ENCODE assay signal across 33 cellular contexts in genomic region chr18:11391636-11392035, GRCh38.
DNase-seq lines count a peak whose midpoint lies in the region; ATAC-seq, FAIRE-seq and TF ChIP-seq lines count a peak whose summit lies in the region.
"Had no signal": no experiment of that assay in that cellular context is flagged by ENCODE, and none has a peak within 500 bp of the region (broad histone marks: within the 10 kb centered on the region; RNA-seq: fewer than 3 reads in every experiment).

No MANE protein-coding gene starts in this region.

- H4K8ac ChIP-seq in H9 (replicated peaks; ENCODE audit: insufficient read length, low read depth, low read length), result no peak overlapping the region

- no peaks in the 10 kb centered on the region for H4K20me1 ChIP-seq in H9 (ENCODE audit: control insufficient read depth, insufficient read depth, insufficient read length)

- no peak for TF ChIP-seq CTCF in pancreas (IDR thresholded peaks at IDR 0.05)
- no peak for TF ChIP-seq CTCF in H9 (conservative IDR thresholded peaks at IDR 0.05)

- H2AFZ ChIP-seq in H9 (ENCODE audit: low read length), result no peak overlapping the region

- no peak overlapping the region for H3K4me3 ChIP-seq in pancreas
- H3K4me3 ChIP-seq: gastrocnemius medialis, HAP-1, prostate gland, sigmoid colon, SK-N-MC had no signal

- no peak for FAIRE-seq in pancreas (lab: Jason Lieb, UNC)
- FAIRE-seq: D721Med had no signal

- H3K9me3 ChIP-seq in pancreas (no peaks in the 10 kb centered on the region), H9 (ENCODE audit: control insufficient read depth, low read depth, low read length) (no peaks in the 10 kb centered on the region)
- H3K9me3 ChIP-seq: gastrocnemius medialis, HAP-1, prostate gland, sigmoid colon had no signal

- H2BK15ac ChIP-seq in H9 (ENCODE audit: low read depth, low read length), result no peak overlapping the region

- no peak overlapping the region for H3K18ac ChIP-seq in H9 (ENCODE audit: insufficient read length, low read depth, low read length)

- intact Hi-C loops in pancreas (cut with DNase I), result no loop called here

- H3K79me2 ChIP-seq in H9 (ENCODE audit: insufficient read depth, low read length), result no peaks in the 10 kb centered on the region

- DNase-seq in NCI-H1105 treated with DMSO at 0.1 percent for 48 hours (lab: John Stamatoyannopoulos, UW) (peak; percentile 18), NCI-H1105 (lab: John Stamatoyannopoulos, UW) (no peak), RPMI7951 (ENCODE audit: low read depth) (peak; percentile 84), glomerular visceral epithelial cell (ENCODE audit: extremely low spot score) (peak; percentile 12), pancreas (no peak), H9 (no peak)
- DNase-seq: 8988T; activated CD4-positive, alpha-beta memory T cell treated with anti-CD3 and anti-CD28 coated beads, Interleukin-2, amount 10 ng/mL, durations not matched to agents 7 days and 5 days; activated CD4-positive, alpha-beta T cell treated with anti-CD3 and anti-CD28 coated beads for 1 hour; activated CD8-positive, alpha-beta memory T cell treated with anti-CD3 and anti-CD28 coated beads, Interleukin-2, amount 50 U/mL, for 48 hours; AML-193; anterior cingulate cortex; CD4-positive, alpha-beta T cell; cortex of kidney; gastrocnemius medialis; hippocampal formation; NCI-H1048; NCI-H1930; NCI-H748 treated with DMSO at 0.1 percent for 48 hours; sigmoid colon; stimulated activated CD4-positive, alpha-beta T cell treated with anti-CD3 and anti-CD28 coated beads, Interleukin-4, amount 100 ng/mL, for 4 hours; T-helper 17 cell had no signal

- H4K5ac ChIP-seq in H9 (ENCODE audit: insufficient read length, low read depth, low read length), result no peak overlapping the region

- H3K9ac ChIP-seq in H9 (ENCODE audit: extremely low read depth, insufficient read length, low read length), result no peak overlapping the region

- H3K4me3 Mint-ChIP-seq in H9, result no peak overlapping the region
- H3K4me3 Mint-ChIP-seq: activated CD4-positive, alpha-beta memory T cell treated with anti-CD3 and anti-CD28 coated beads, Interleukin-2, amount 10 ng/mL, durations not matched to agents 7 days and 5 days; CD4-positive, alpha-beta T cell; memory B cell; stimulated activated memory B cell treated with anti-CD40 and anti-IgM and Interleukin-4, amounts not matched to agents 10 μg/mL and 1 μg/mL and 100 μg/mL, for 72 hours; T-helper 17 cell had no signal

- no peaks in the 10 kb centered on the region for H3K79me1 ChIP-seq in H9 (ENCODE audit: insufficient read depth, low read depth, low read length, poor library complexity, severe bottlenecking)

- no peak overlapping the region for H3K4me2 ChIP-seq in H9 (ENCODE audit: insufficient read depth, insufficient read length, low read length)

- ATAC-seq in pancreas (no peak), HG03280 (IDR thresholded peaks at IDR 0.05; ENCODE audit: unreplicated experiment) (no peak), GM21786 (IDR thresholded peaks at IDR 0.05; ENCODE audit: unreplicated experiment) (no peak)
- ATAC-seq: activated naive CD4-positive, alpha-beta T cell treated with anti-CD3 and anti-CD28 coated beads, Interleukin-2, amount 50 U/mL, for 72 hours; gastrocnemius medialis; left lobe of liver; stimulated activated memory B cell treated with anti-CD40 and anti-IgM and Interleukin-4, amounts not matched to agents 10 μg/mL and 1 μg/mL and 100 μg/mL, for 72 hours; T-helper 17 cell had no signal

- 55 to 64% methylated on average over 6 of the region's 6 CpGs for WGBS in pancreas, 2 donors
- no CpG with 5 or more reads among the region's 6 CpGs for WGBS in H9 (ENCODE audit: extremely low coverage, insufficient read length, low lambda C conversion rate)

- H3K36me3 ChIP-seq in pancreas, result no peaks in the 10 kb centered on the region
- H3K36me3 ChIP-seq: gastrocnemius medialis, HAP-1, prostate gland, sigmoid colon had no signal

- no peak overlapping the region for H3K23ac ChIP-seq in H9 (ENCODE audit: insufficient read length, low read depth, low read length)

- peaks cover 12 to 20% of the 10 kb centered on the region in 2 experiments for H3K4me1 Mint-ChIP-seq in H9
- H3K4me1 Mint-ChIP-seq: activated CD4-positive, alpha-beta memory T cell treated with anti-CD3 and anti-CD28 coated beads, Interleukin-2, amount 10 ng/mL, durations not matched to agents 7 days and 5 days; memory B cell; stimulated activated memory B cell treated with anti-CD40 and anti-IgM and Interleukin-4, amounts not matched to agents 10 μg/mL and 1 μg/mL and 100 μg/mL, for 72 hours; T-helper 17 cell had no signal

- H2BK5ac ChIP-seq in H9 (ENCODE audit: insufficient read length, low read length), result no peak overlapping the region

- H3K4ac ChIP-seq in H9 (ENCODE audit: low read depth, low read length), result no peak overlapping the region

- H3K27ac Mint-ChIP-seq in H9, result no peak overlapping the region
- H3K27ac Mint-ChIP-seq: activated CD4-positive, alpha-beta memory T cell treated with anti-CD3 and anti-CD28 coated beads, Interleukin-2, amount 10 ng/mL, durations not matched to agents 7 days and 5 days; activated naive CD4-positive, alpha-beta T cell treated with anti-CD3 and anti-CD28 coated beads, Interleukin-2, amount 50 U/mL, for 72 hours; CD4-positive, alpha-beta T cell; memory B cell; stimulated activated memory B cell treated with anti-CD40 and anti-IgM and Interleukin-4, amounts not matched to agents 10 μg/mL and 1 μg/mL and 100 μg/mL, for 72 hours; T-helper 17 cell had no signal

- no peaks in the 10 kb centered on the region for H3K23me2 ChIP-seq in H9 (ENCODE audit: insufficient read length, low read depth, low read length, poor library complexity, severe bottlenecking)

- H2BK120ac ChIP-seq in H9 (ENCODE audit: low read depth, low read length, poor library complexity, severe bottlenecking), result no peak overlapping the region

- no peak overlapping the region for H3T11ph ChIP-seq in H9 (ENCODE audit: low read length)

- H2BK12ac ChIP-seq in H9 (ENCODE audit: insufficient read length, low read depth, low read length), result no peak overlapping the region

- H3K36me3 Mint-ChIP-seq in H9 (ENCODE audit: insufficient read depth in 1 of 3, low read depth in 3 of 3), result no peaks in the 10 kb centered on the region
- H3K36me3 Mint-ChIP-seq: activated naive CD4-positive, alpha-beta T cell treated with anti-CD3 and anti-CD28 coated beads, Interleukin-2, amount 50 U/mL, for 72 hours; memory B cell; stimulated activated memory B cell treated with anti-CD40 and anti-IgM and Interleukin-4, amounts not matched to agents 10 μg/mL and 1 μg/mL and 100 μg/mL, for 72 hours had no signal

- H3K27ac ChIP-seq in pancreas (no peak overlapping the region), H9 (ENCODE audit: insufficient read length, low read depth, low read length) (no peak overlapping the region)
- H3K27ac ChIP-seq: gastrocnemius medialis, HL-60, prostate gland, sigmoid colon, SK-N-MC had no signal

- H2AK5ac ChIP-seq in H9 (ENCODE audit: insufficient read length, low read length), result no peak overlapping the region

- H3K4me1 ChIP-seq in pancreas, result no peaks in the 10 kb centered on the region
- H3K4me1 ChIP-seq in H9 (ENCODE audit: insufficient read depth, low read length), result no peaks in the 10 kb centered on the region
- H3K4me1 ChIP-seq: gastrocnemius medialis, HAP-1, prostate gland, sigmoid colon had no signal

- no peaks in the 10 kb centered on the region for H3K9me3 Mint-ChIP-seq in H9
- H3K9me3 Mint-ChIP-seq: activated CD4-positive, alpha-beta memory T cell treated with anti-CD3 and anti-CD28 coated beads, Interleukin-2, amount 10 ng/mL, durations not matched to agents 7 days and 5 days; activated naive CD4-positive, alpha-beta T cell treated with anti-CD3 and anti-CD28 coated beads, Interleukin-2, amount 50 U/mL, for 72 hours; CD4-positive, alpha-beta T cell had no signal

- no peak overlapping the region for H3K14ac ChIP-seq in H9 (ENCODE audit: insufficient read depth, low read length)

- H3K56ac ChIP-seq in H9 (ENCODE audit: insufficient read length, low read depth, low read length), result no peak overlapping the region

- no peaks in the 10 kb centered on the region for H3K27me3 Mint-ChIP-seq in H9 (ENCODE audit: low read depth)
- H3K27me3 Mint-ChIP-seq: CD4-positive, alpha-beta T cell; memory B cell; stimulated activated memory B cell treated with anti-CD40 and anti-IgM and Interleukin-4, amounts not matched to agents 10 μg/mL and 1 μg/mL and 100 μg/mL, for 72 hours; T-helper 17 cell had no signal

- no peak overlapping the region for H2BK20ac ChIP-seq in H9 (ENCODE audit: low read depth, low read length, poor library complexity, severe bottlenecking)

- no peaks in the 10 kb centered on the region for H3K27me3 ChIP-seq in pancreas
- no peaks in the 10 kb centered on the region for H3K27me3 ChIP-seq in H9 (ENCODE audit: insufficient read depth, low read length)
- H3K27me3 ChIP-seq: gastrocnemius medialis, sigmoid colon had no signal

- no peak overlapping the region for H4K91ac ChIP-seq in H9 (ENCODE audit: insufficient read length, low read depth, low read length)

Comparison
In these comparisons a context has a peak if more than half of its experiments do, and no peak if none do; other contexts are left out.
1. DNase-seq: peak in NCI-H1105 treated with DMSO at 0.1 percent for 48 hours (single experiment), RPMI7951 (single experiment) and glomerular visceral epithelial cell (single experiment); none in NCI-H1105 (single experiment), pancreas (0 of 6) and H9 (single experiment).